ENCODE assay signal across 15 cellular contexts in the genomic region with DNA sequence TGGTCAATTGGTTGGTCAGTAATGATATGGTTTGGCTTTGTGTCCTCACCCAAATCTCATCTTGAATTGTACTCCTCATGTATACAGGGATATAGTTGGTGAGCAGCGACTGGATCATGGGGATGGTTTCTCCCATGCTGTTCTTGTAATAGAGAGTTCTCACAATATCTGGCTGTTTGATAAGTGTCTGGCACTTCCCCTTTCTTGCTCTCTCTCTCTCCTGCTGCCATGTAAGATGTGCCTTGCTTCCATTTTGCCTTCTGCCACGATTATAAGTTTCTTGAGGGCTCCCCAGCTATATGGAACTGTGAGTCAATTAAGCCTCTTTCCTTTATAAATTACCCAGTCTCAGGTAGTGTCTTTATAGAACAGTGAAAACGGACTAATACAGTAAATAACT.
A peak's percentile ranks its signal among the peaks of the same experiment; 100 is the strongest.
DNase-seq lines count a peak whose midpoint lies in the region; ATAC-seq, FAIRE-seq and TF ChIP-seq lines count a peak whose summit lies in the region.
"Had no signal": no experiment of that assay in that cellular context is flagged by ENCODE, and none has a peak within 500 bp of the region (broad histone marks: within the 10 kb centered on the region; RNA-seq: fewer than 3 reads in every experiment).

No MANE protein-coding gene starts in this region.

- no peaks in the 10 kb centered on the region for H3K27me3 ChIP-seq in astrocyte (ENCODE audit: insufficient read depth, low read length)

- H3K27ac Mint-ChIP-seq in HFFc6 (peak overlapping the region; percentile 18; the same call in 1 of the 2 replicates), astrocyte (ENCODE audit: unreplicated experiment) (no peak overlapping the region)
- H3K27ac Mint-ChIP-seq: CD4-positive, alpha-beta memory T cell; GM23338 had no signal

- ATAC-seq in HG02798 (IDR thresholded peaks at IDR 0.05; ENCODE audit: poor library complexity, unreplicated experiment) (no peak), GM18861 (IDR thresholded peaks at IDR 0.05; ENCODE audit: unreplicated experiment) (no peak)
- ATAC-seq: GM23338 had no signal

- FAIRE-seq in astrocyte (lab: Jason Lieb, UNC) = peak; percentile 29

- no peaks in the 10 kb centered on the region for H3K9me3 ChIP-seq in astrocyte (ENCODE audit: insufficient read depth, low read depth, low read length)
- H3K9me3 ChIP-seq: HAP-1 had no signal

- no peak overlapping the region for H3K27ac ChIP-seq in astrocyte (ENCODE audit: low read depth, low read length)

- H3K9me3 Mint-ChIP-seq in HFFc6 = no peaks in the 10 kb centered on the region
- H3K9me3 Mint-ChIP-seq in astrocyte (ENCODE audit: unreplicated experiment) = no peaks in the 10 kb centered on the region
- H3K9me3 Mint-ChIP-seq: GM23338 had no signal

- peaks cover 32% of the 10 kb centered on the region for H3K36me3 Mint-ChIP-seq in HFFc6 (ENCODE audit: low read depth)
- peaks cover 2% of the 10 kb centered on the region for H3K36me3 Mint-ChIP-seq in astrocyte (ENCODE audit: low read depth, unreplicated experiment)
- H3K36me3 Mint-ChIP-seq: CD4-positive, alpha-beta memory T cell had no signal

- H3K4me1 Mint-ChIP-seq in HFFc6 (ENCODE audit: low read depth) = peaks cover 36% of the 10 kb centered on the region
- peaks cover 10% of the 10 kb centered on the region for H3K4me1 Mint-ChIP-seq in astrocyte (ENCODE audit: low read depth, unreplicated experiment)
- H3K4me1 Mint-ChIP-seq: CD4-positive, alpha-beta memory T cell; GM23338 had no signal

- TF ChIP-seq CTCF in HFFc6 (IDR thresholded peaks at IDR 0.05) (no peak), astrocyte (IDR thresholded peaks at IDR 0.05; ENCODE audit: insufficient read depth, low read depth, low read length) (no peak)

- no peak overlapping the region for H3K4me3 Mint-ChIP-seq in HFFc6
- H3K4me3 Mint-ChIP-seq in astrocyte (ENCODE audit: unreplicated experiment) = no peak overlapping the region
- H3K4me3 Mint-ChIP-seq: CD4-positive, alpha-beta memory T cell; GM23338 had no signal

- H3K36me3 ChIP-seq in astrocyte (ENCODE audit: insufficient read depth, low read length) = no peaks in the 10 kb centered on the region
- H3K36me3 ChIP-seq: HAP-1 had no signal

- H3K27me3 Mint-ChIP-seq in HFFc6 (ENCODE audit: insufficient read depth) (no peaks in the 10 kb centered on the region), astrocyte (ENCODE audit: low read depth, unreplicated experiment) (no peaks in the 10 kb centered on the region)
- H3K27me3 Mint-ChIP-seq: CD4-positive, alpha-beta memory T cell had no signal

- H3K4me3 ChIP-seq in astrocyte (ENCODE audit: insufficient read depth, low read depth, low read length) = no peak overlapping the region
- H3K4me3 ChIP-seq: GM23338, HAP-1 had no signal

- no peaks in the 10 kb centered on the region for H3K79me2 ChIP-seq in astrocyte (ENCODE audit: insufficient read depth, low read length)

- H2AFZ ChIP-seq in astrocyte (ENCODE audit: low read depth, low read length) = no peak overlapping the region
- H2AFZ ChIP-seq: GM23338 had no signal

- H4K20me1 ChIP-seq in astrocyte (ENCODE audit: insufficient read depth, low read length) = no peaks in the 10 kb centered on the region

- DNase-seq in HFFc6 = no peak
- DNase-seq in MV-4-11 (lab: John Stamatoyannopoulos, UW) = peak; percentile 35
- no peak for DNase-seq in astrocyte (ENCODE audit: low read depth)
- no peak for DNase-seq in NCI-H1436 (lab: John Stamatoyannopoulos, UW)
- DNase-seq: C1 segment of cervical spinal cord; Calu3; CD4-positive, alpha-beta memory T cell; COR-L47; DMS53; DMS79 treated with DMSO at 0.1 percent for 48 hours; GF-D8 had no signal

- H3K4me1 ChIP-seq in astrocyte (ENCODE audit: insufficient read depth, low read length) = peaks cover 9% of the 10 kb centered on the region
- H3K4me1 ChIP-seq: HAP-1 had no signal

- no peak overlapping the region for H3K9ac ChIP-seq in astrocyte (ENCODE audit: low read length)

- H3K4me2 ChIP-seq in astrocyte (ENCODE audit: low read length) = no peak overlapping the region
- H3K4me2 ChIP-seq: GM23338 had no signal
